16 cellular contexts compared by ENCODE assay signal in genomic region chr15:91928676-91929075, GRCh38.
"Had no signal": no experiment of that assay in that cellular context is flagged by ENCODE, and none has a peak within 500 bp of the region (broad histone marks: within the 10 kb centered on the region; RNA-seq: fewer than 3 reads in every experiment).

No MANE protein-coding gene starts in this region.

- ATAC-seq: foreskin keratinocyte; stimulated activated effector memory CD8-positive, alpha-beta T cell treated with anti-CD3 and anti-CD28 coated beads, Interleukin-12 subunit alpha, Interleukin-12 subunit beta, amount 100 ng/mL, for 72 hours; T-cell had no signal

- H3K9me3 ChIP-seq: neutrophil, thyroid gland had no signal

- H3K27me3 ChIP-seq: foreskin keratinocyte, neutrophil, thyroid gland had no signal

- H3K4me3 ChIP-seq: thyroid gland had no signal

- H3K4me1 ChIP-seq: foreskin keratinocyte had no signal

- H3K27ac ChIP-seq: foreskin keratinocyte, neutrophil had no signal

- H3K36me3 ChIP-seq: neutrophil, thyroid gland had no signal

- DNase-seq: activated CD4-positive, alpha-beta T cell treated with anti-CD3 and anti-CD28 coated beads, Interleukin-2, amount 10 ng/mL, durations not matched to agents 7 days and 5 days; activated naive CD8-positive, alpha-beta T cell treated with anti-CD3 and anti-CD28 coated beads for 36 hours; cortex of kidney; effector CD8-positive, alpha-beta T cell; foreskin keratinocyte; glutamatergic neuron; hypothalamus; kidney glomerular epithelial cell; mammary epithelial cell; naive B cell; retina; T-cell; T-helper 9 cell; thyroid gland had no signal
